ENCODE assay signal across 11 cellular contexts in genomic region chr17:45705123-45706009, GRCh38.
A peak's percentile ranks its signal among the peaks of the same experiment; 100 is the strongest.
DNase-seq lines count a peak whose midpoint lies in the region; ATAC-seq, FAIRE-seq and TF ChIP-seq lines count a peak whose summit lies in the region.
"Had no signal": no experiment of that assay in that cellular context is flagged by ENCODE, and none has a peak within 500 bp of the region (broad histone marks: within the 10 kb centered on the region; RNA-seq: fewer than 3 reads in every experiment).

No MANE protein-coding gene starts in this region.

- no peak overlapping the region for H3K4me3 Mint-ChIP-seq in activated T-cell treated with anti-CD3 and anti-CD28 coated beads, Interleukin-2, amount 50 U/mL, for 72 hours
- H3K4me3 Mint-ChIP-seq: T-helper 1 cell treated with Interleukin-12 subunit alpha and Interleukin-12 subunit beta and Interleukin-4 antibody, amounts not matched to agents 30 μg/mL and 1 μg/mL, for 36 hours had no signal

- peak; percentile 47 to 68 for ATAC-seq in activated T-cell treated with anti-CD3 and anti-CD28 coated beads, Interleukin-2, amount 50 U/mL, for 72 hours (replicated peaks in 1 of 2)
- ATAC-seq in GM21825 (IDR thresholded peaks at IDR 0.05; ENCODE audit: unreplicated experiment): no peak

- no peak for FAIRE-seq in H54 (lab: Jason Lieb, UNC)

- H3K27ac Mint-ChIP-seq in activated T-cell treated with anti-CD3 and anti-CD28 coated beads, Interleukin-2, amount 50 U/mL, for 72 hours: no peak overlapping the region
- H3K27ac Mint-ChIP-seq: T-helper 1 cell treated with Interleukin-12 subunit alpha and Interleukin-12 subunit beta and Interleukin-4 antibody, amounts not matched to agents 30 μg/mL and 1 μg/mL, for 36 hours had no signal

- DNase-seq in Ammon's horn (ENCODE audit: low spot score) (peak; percentile 56), H54 (ENCODE audit: insufficient read length, low spot score) (peak; percentile 75), kidney tubule cell (ENCODE audit: low spot score) (peak; percentile 89), NCI-H774 (lab: John Stamatoyannopoulos, UW) (no peak), AG08396 (ENCODE audit: low spot score) (no peak), NCI-H1105 (lab: John Stamatoyannopoulos, UW) (no peak)
- peak in 1 of 2 donors; percentile 9 for DNase-seq in activated T-cell treated with anti-CD3 and anti-CD28 coated beads, Interleukin-2, amount 50 U/mL, for 72 hours
- DNase-seq: DMS79 treated with DMSO at 0.1 percent for 48 hours, NCI-H2227 treated with DMSO at 0.1 percent for 48 hours had no signal

- H3K4me1 Mint-ChIP-seq in activated T-cell treated with anti-CD3 and anti-CD28 coated beads, Interleukin-2, amount 50 U/mL, for 72 hours (ENCODE audit: low read depth): peaks cover 9% of the 10 kb centered on the region

- H3K36me3 Mint-ChIP-seq in activated T-cell treated with anti-CD3 and anti-CD28 coated beads, Interleukin-2, amount 50 U/mL, for 72 hours (ENCODE audit: insufficient read depth in 2 of 2): no peaks in the 10 kb centered on the region

- TF ChIP-seq POLR2A in H54 (IDR thresholded peaks at IDR 0.05; ENCODE audit: low read depth, low read length): no peak

- H3K27me3 Mint-ChIP-seq in activated T-cell treated with anti-CD3 and anti-CD28 coated beads, Interleukin-2, amount 50 U/mL, for 72 hours (ENCODE audit: low read depth): peaks cover 52% of the 10 kb centered on the region

- no peaks in the 10 kb centered on the region for H3K9me3 Mint-ChIP-seq in activated T-cell treated with anti-CD3 and anti-CD28 coated beads, Interleukin-2, amount 50 U/mL, for 72 hours
- H3K9me3 Mint-ChIP-seq: T-helper 1 cell treated with Interleukin-12 subunit alpha and Interleukin-12 subunit beta and Interleukin-4 antibody, amounts not matched to agents 30 μg/mL and 1 μg/mL, for 36 hours had no signal

Comparison
In these comparisons a context has a peak if more than half of its experiments do, and no peak if none do; other contexts are left out.
1. DNase-seq: peak in Ammon's horn (single experiment), H54 (single experiment) and kidney tubule cell (single experiment); none in NCI-H774 (single experiment), AG08396 (single experiment) and NCI-H1105 (single experiment).